In genomic region chr15:67915374-67916050, GRCh38 we compare ENCODE assay signal across 9 cellular contexts.
A peak's percentile ranks its signal among the peaks of the same experiment; 100 is the strongest.
DNase-seq lines count a peak whose midpoint lies in the region; ATAC-seq and TF ChIP-seq lines count a peak whose summit lies in the region.
"Had no signal": no experiment of that assay in that cellular context is flagged by ENCODE, and none has a peak within 500 bp of the region (broad histone marks: within the 10 kb centered on the region; RNA-seq: fewer than 3 reads in every experiment).

No MANE protein-coding gene starts in this region.

- peak overlapping the region; percentile 9 for H3K4me3 ChIP-seq in osteoblast (ENCODE audit: insufficient read depth, low read length)

- no peaks in the 10 kb centered on the region for H3K9me3 ChIP-seq in osteoblast (ENCODE audit: low read depth, low read length)

- DNase-seq in DMS153 (lab: John Stamatoyannopoulos, UW) (peak; percentile 77), NCI-H526 (lab: John Stamatoyannopoulos, UW) (peak; percentile 78 to 86), fibroblast of gingiva (ENCODE audit: low read depth) (peak; percentile 46), osteoblast (ENCODE audit: insufficient read length, low spot score, missing footprints) (no peak), NK-92 (lab: John Stamatoyannopoulos, UW; ENCODE audit: unreplicated experiment) (no peak), GM03348 (ENCODE audit: low spot score) (no peak)
- no peak for DNase-seq in activated CD4-positive, alpha-beta T cell treated with anti-CD3 and anti-CD28 coated beads for 1 hour
- DNase-seq: stimulated activated CD4-positive, alpha-beta T cell treated with anti-CD3 and anti-CD28 coated beads, Interleukin-4, amount 100 ng/mL, for 24 hours had no signal

- H4K20me1 ChIP-seq in osteoblast (ENCODE audit: insufficient read depth, low read length): no peaks in the 10 kb centered on the region

- H2AFZ ChIP-seq in osteoblast (ENCODE audit: low read length): peak overlapping the region; percentile 80

- peaks cover 16% of the 10 kb centered on the region for H3K4me1 ChIP-seq in osteoblast (ENCODE audit: insufficient read depth, low read length)

- TF ChIP-seq CTCF in osteoblast (IDR thresholded peaks at IDR 0.05; ENCODE audit: extremely low read depth, low read depth, low read length): no peak

- H3K79me2 ChIP-seq in osteoblast (ENCODE audit: insufficient read depth, low read length): no peaks in the 10 kb centered on the region

- H3K27me3 ChIP-seq in osteoblast (ENCODE audit: insufficient read depth, low read length): no peaks in the 10 kb centered on the region

- H3K36me3 ChIP-seq in osteoblast (ENCODE audit: insufficient read depth, low read length): no peaks in the 10 kb centered on the region

- no peak for ATAC-seq in HG03457 (IDR thresholded peaks at IDR 0.05; ENCODE audit: unreplicated experiment)

- peak overlapping the region; percentile 69 for H3K4me2 ChIP-seq in osteoblast (ENCODE audit: insufficient read depth, low read length)

- peak overlapping the region; percentile 21 for H3K27ac ChIP-seq in osteoblast (ENCODE audit: low read depth, low read length)

Comparison
In these comparisons a context has a peak if more than half of its experiments do, and no peak if none do; other contexts are left out.
1. DNase-seq: peak in DMS153 (single experiment), NCI-H526 (2 of 2) and fibroblast of gingiva (single experiment); none in osteoblast (single experiment), activated CD4-positive, alpha-beta T cell treated with anti-CD3 and anti-CD28 coated beads for 1 hour (single experiment), NK-92 (single experiment) and GM03348 (single experiment).